8 cellular contexts compared by ENCODE assay signal in the genomic region with DNA sequence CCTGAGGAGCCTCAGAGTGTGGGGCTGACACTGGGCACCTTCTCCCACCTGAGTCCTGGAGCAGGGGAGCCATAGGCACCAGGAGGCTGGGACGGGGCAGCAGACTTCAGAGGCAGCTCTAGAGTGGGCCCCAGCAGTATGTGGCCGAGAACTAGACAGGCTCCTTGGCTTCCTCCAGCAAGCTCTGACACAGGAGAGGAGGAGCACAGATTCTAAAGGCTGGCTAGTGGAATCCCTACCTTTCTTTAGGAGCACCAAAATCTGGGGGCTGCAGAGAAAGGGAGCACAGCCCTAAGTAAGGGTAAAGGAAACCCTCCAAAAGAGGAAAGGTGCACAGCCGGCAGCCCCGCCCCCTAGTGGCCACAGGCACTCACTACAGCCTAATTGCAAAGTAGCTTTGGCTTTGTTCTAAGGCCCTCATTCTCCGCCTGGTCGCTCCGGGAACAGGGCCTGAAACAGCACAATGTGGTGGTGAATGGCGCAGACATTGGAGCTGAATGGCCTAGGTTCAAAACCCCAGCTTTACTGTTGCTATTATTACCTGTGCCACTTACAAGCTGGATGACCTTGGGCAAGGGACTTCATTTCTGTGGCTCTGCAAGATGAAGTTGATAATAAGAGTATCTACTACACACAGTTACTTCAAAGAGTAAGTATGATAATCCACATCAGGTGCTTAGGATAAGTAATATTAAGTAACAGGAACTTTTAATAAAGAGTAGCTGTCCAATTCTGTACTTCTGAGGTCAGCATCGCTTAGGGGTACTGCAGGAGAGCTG. TPM values are rescaled to one million over a fixed set of nuclear protein-coding genes. Genes with fewer than 3 reads are reported as not detected.
A peak's percentile ranks its signal among the peaks of the same experiment; 100 is the strongest.
DNase-seq lines count a peak whose midpoint lies in the region; ATAC-seq and TF ChIP-seq lines count a peak whose summit lies in the region.

No MANE protein-coding gene starts in this region.

- no peak overlapping the region for H3K27ac ChIP-seq in caudate nucleus (ENCODE audit: low read depth, low read length)

- H3K4me3 ChIP-seq in kidney epithelial cell (ENCODE audit: low read depth, low read length), result no peak overlapping the region

- no peaks in the 10 kb centered on the region for H3K27me3 ChIP-seq in kidney epithelial cell (ENCODE audit: control insufficient read depth, insufficient read depth, low read length)

- no peaks in the 10 kb centered on the region for H3K36me3 ChIP-seq in kidney epithelial cell (ENCODE audit: control insufficient read depth, insufficient read depth, low read length)

- no peak for ATAC-seq in HG03378 (IDR thresholded peaks at IDR 0.05; ENCODE audit: unreplicated experiment)

- peak; percentile 94 for TF ChIP-seq CTCF in kidney epithelial cell (IDR thresholded peaks at IDR 0.05; ENCODE audit: insufficient read depth, low read length, poor library complexity, severe bottlenecking)

- peak; percentile 49 for DNase-seq in DMS79 treated with DMSO at 0.1 percent for 48 hours (lab: John Stamatoyannopoulos, UW)
- no peak for DNase-seq in DMS79 (lab: John Stamatoyannopoulos, UW)
- peak; percentile 55 for DNase-seq in NCI-H2171 treated with DMSO at 0.1 percent for 48 hours (lab: John Stamatoyannopoulos, UW)
- peak; percentile 48 for DNase-seq in activated CD4-positive, CD25-positive, alpha-beta regulatory T cell treated with anti-CD3 and anti-CD28 coated beads, Interleukin-2, amount 50 U/mL, for 16 hours (ENCODE audit: low read depth, low spot score)
- DNase-seq in caudate nucleus (lab: John Stamatoyannopoulos, UW), result peak in 54 of 61 donors; percentile 6 to 68 (median 32)
- no peak for DNase-seq in kidney epithelial cell (ENCODE audit: low read depth)
- DNase-seq in stimulated activated CD4-positive, alpha-beta T cell treated with anti-CD3 and anti-CD28 coated beads, Interleukin-2, amount 100 ng/mL, for 4 hours (ENCODE audit: low read depth), result peak; percentile 55

RNA-seq across cellular contexts. Expression of gene GUCA2A, which starts 8.8 kb away (rescaled TPM):
- total RNA-seq in kidney epithelial cell, result not detected in 2 replicates

RNA-seq across cellular contexts. Expression of gene GUCA2B, which starts 20.1 kb away (rescaled TPM):
- total RNA-seq in kidney epithelial cell, result not detected in 2 replicates

Comparison
In these comparisons a context has a peak if more than half of its experiments do, and no peak if none do; other contexts are left out.
1. DNase-seq: peak in DMS79 treated with DMSO at 0.1 percent for 48 hours (single experiment), NCI-H2171 treated with DMSO at 0.1 percent for 48 hours (single experiment), activated CD4-positive, CD25-positive, alpha-beta regulatory T cell treated with anti-CD3 and anti-CD28 coated beads, Interleukin-2, amount 50 U/mL, for 16 hours (single experiment), caudate nucleus (54 of 61) and stimulated activated CD4-positive, alpha-beta T cell treated with anti-CD3 and anti-CD28 coated beads, Interleukin-2, amount 100 ng/mL, for 4 hours (single experiment); none in DMS79 (single experiment) and kidney epithelial cell (single experiment).